In genomic region chr11:66346476-66347424, GRCh38 we compare ENCODE assay signal across 7 cellular contexts. TPM values are rescaled to one million over a fixed set of nuclear protein-coding genes. Genes with fewer than 3 reads are reported as not detected.
DNase-seq lines count a peak whose midpoint lies in the region; ATAC-seq and TF ChIP-seq lines count a peak whose summit lies in the region.
"Had no signal": no experiment of that assay in that cellular context is flagged by ENCODE, and none has a peak within 500 bp of the region (broad histone marks: within the 10 kb centered on the region; RNA-seq: fewer than 3 reads in every experiment).

No MANE protein-coding gene starts in this region.

- H3K9me3 ChIP-seq in spleen = no peaks in the 10 kb centered on the region

- no peak for TF ChIP-seq POLR2A in spleen (IDR thresholded peaks at IDR 0.05)

- ATAC-seq in esophagus mucosa = peak; percentile 2
- ATAC-seq in HG03342 (IDR thresholded peaks at IDR 0.05; ENCODE audit: unreplicated experiment) = no peak
- ATAC-seq in HG02885 (IDR thresholded peaks at IDR 0.05; ENCODE audit: poor library complexity, unreplicated experiment) = no peak

- H3K27me3 ChIP-seq in spleen (replicated peaks in 1 of 7) = peaks cover 0 to 5% (median 0%) of the 10 kb centered on the region in 7 donors

- peak overlapping the region; percentile 61 to 90 (median 86) for H3K4me3 ChIP-seq in spleen

- H3K27ac ChIP-seq in spleen = peak overlapping the region; percentile 55 to 89 (median 82)

- intact Hi-C loops in spleen (cut with DNase I; ENCODE audit: low total_unique reads) = no loop called here

- TF ChIP-seq CTCF in spleen (IDR thresholded peaks at IDR 0.05 in 8 of 11, conservative IDR thresholded peaks at IDR 0.05 in 3 of 11) = no peak

- DNase-seq in activated CD4-positive, CD25-positive, alpha-beta regulatory T cell treated with anti-CD3 and anti-CD28 coated beads, Interleukin-2, amount 50 U/mL, for 72 hours = peak; percentile 38
- no peak for DNase-seq in activated CD4-positive, CD25-positive, alpha-beta regulatory T cell (lab: John Stamatoyannopoulos, UW)
- DNase-seq in spleen = peak; percentile 80

- H3K4me1 ChIP-seq in spleen = peaks cover 34 to 70% (median 49%) of the 10 kb centered on the region in 6 donors

- peaks cover 0 to 14% (median 5%) of the 10 kb centered on the region in 6 donors for H3K36me3 ChIP-seq in spleen

- 31 to 48% (median 33%) methylated on average over 35 to 68 of the region's 68 CpGs for whole genome bisulfite sequencing in spleen, 5 donors

RNA-seq across cellular contexts. Expression of gene B4GAT1, which starts 0.7 kb away (rescaled TPM):
- total RNA-seq in esophagus mucosa = 3.5 TPM
- 10 to 100 TPM in 5 of 7 donors, 1 to 10 TPM in 2; 6.3 to 23.4 (median 13.9) TPM for total RNA-seq in spleen
- 1 to 10 TPM; 4.3 to 8.9 (median 8.7) TPM for polyA plus RNA-seq in spleen

RNA-seq across cellular contexts. Expression of gene BRMS1, which starts 1.8 kb away (rescaled TPM):
- 31.8 TPM for total RNA-seq in esophagus mucosa
- 10 to 100 TPM; 32.3 to 52.5 (median 37.2) TPM for total RNA-seq in spleen
- polyA plus RNA-seq in spleen = 10 to 100 TPM; 61.6 to 90.6 (median 83.0) TPM

RNA-seq across cellular contexts. Expression of gene RIN1, which starts 10.5 kb away (rescaled TPM):
- 23.1 TPM for total RNA-seq in esophagus mucosa
- 10 to 100 TPM in 1 of 7 donors, 1 to 10 TPM in 6; 5.7 to 10.9 (median 8.9) TPM for total RNA-seq in spleen
- 1 to 10 TPM; 2.3 to 7.8 (median 7.0) TPM for polyA plus RNA-seq in spleen

RNA-seq across cellular contexts. Expression of gene SLC29A2, which starts 24.8 kb away (rescaled TPM):
- total RNA-seq in esophagus mucosa (3.6 TPM), spleen (1 to 10 TPM; 1.9 to 5.0 (median 4.0) TPM)
- 1 to 10 TPM; 4.8 to 8.4 (median 7.4) TPM for polyA plus RNA-seq in spleen

RNA-seq across cellular contexts. Expression of gene CD248, which starts 29.9 kb away (rescaled TPM):
- 4.0 TPM for total RNA-seq in esophagus mucosa
- total RNA-seq in spleen = 10 to 100 TPM in 2 of 7 donors, 1 to 10 TPM in 5; 4.7 to 15.7 (median 6.5) TPM
- 1 to 10 TPM; 1.7 to 2.7 (median 2.0) TPM for polyA plus RNA-seq in spleen
- total RNA-seq: myocyte had no signal

Comparison
In these comparisons a context has a peak if more than half of its experiments do, and no peak if none do; other contexts are left out.
1. DNase-seq: peak in activated CD4-positive, CD25-positive, alpha-beta regulatory T cell treated with anti-CD3 and anti-CD28 coated beads, Interleukin-2, amount 50 U/mL, for 72 hours (single experiment) and spleen (single experiment); none in activated CD4-positive, CD25-positive, alpha-beta regulatory T cell (0 of 4).